In the genomic region with DNA sequence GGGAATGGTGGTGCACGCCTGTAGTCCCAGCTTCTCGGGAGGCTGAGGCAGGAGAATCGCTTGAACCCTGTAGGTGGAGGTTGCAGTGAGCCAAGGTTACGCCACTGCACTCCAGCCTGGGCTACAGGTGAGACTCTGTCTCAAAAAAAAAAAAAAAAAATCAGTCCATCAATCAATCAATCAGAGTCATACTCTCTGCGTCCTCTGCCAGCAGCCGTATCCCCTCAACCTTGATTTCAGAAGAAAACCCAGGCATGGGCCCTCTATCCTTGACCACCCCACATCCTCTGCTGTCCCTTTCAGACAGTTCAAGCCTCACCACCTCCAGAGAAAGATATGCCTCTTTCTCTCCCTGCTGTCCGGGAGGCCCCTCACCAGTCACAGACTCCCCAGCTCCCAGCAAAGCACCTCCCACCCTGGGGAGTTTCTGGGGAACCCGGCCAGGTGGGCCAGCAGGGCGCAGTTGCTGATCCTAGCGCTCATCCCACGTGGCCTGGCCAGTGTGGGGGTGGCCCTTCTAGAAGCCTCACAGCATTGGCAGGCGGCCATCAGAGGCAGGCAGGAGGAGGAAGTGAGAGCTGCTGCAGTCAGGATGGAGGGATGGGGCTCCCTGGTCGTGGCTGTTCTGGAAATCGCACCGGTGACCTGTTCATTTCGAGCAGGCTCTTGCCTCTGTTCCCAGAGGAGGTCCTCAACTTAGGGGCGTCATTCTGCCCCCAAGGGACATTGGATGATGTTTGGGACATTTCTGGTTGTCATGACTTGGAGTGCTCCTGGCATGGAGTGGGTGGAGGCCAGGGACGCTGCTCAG, we compare ENCODE assay signal across 2 cellular contexts.
TF ChIP-seq lines count a peak whose summit lies in the region.

No MANE protein-coding gene starts in this region.

TF ChIP-seq in Ishikawa, 13 proteins besides CTCF, POLR2A, EP300 and RAD21:
- TF ChIP-seq ZBTB7A (IDR thresholded peaks at IDR 0.05; ENCODE audit: low read depth) (no peak), CEBPB (IDR thresholded peaks at IDR 0.05) (no peak), FOXM1 (IDR thresholded peaks at IDR 0.05; ENCODE audit: borderline replicate concordance, low read depth) (no peak), TCF12 (IDR thresholded peaks at IDR 0.05; ENCODE audit: low read depth) (no peak), TEAD4 (IDR thresholded peaks at IDR 0.05) (no peak), TAF1 (IDR thresholded peaks at IDR 0.05; ENCODE audit: low read depth) (no peak), NFIC (IDR thresholded peaks at IDR 0.05) (peak; percentile 57), YY1 (IDR thresholded peaks at IDR 0.05; ENCODE audit: low read depth) (no peak), EGR1 (IDR thresholded peaks at IDR 0.05) (no peak)
- TF ChIP-seq, protein P1, sequence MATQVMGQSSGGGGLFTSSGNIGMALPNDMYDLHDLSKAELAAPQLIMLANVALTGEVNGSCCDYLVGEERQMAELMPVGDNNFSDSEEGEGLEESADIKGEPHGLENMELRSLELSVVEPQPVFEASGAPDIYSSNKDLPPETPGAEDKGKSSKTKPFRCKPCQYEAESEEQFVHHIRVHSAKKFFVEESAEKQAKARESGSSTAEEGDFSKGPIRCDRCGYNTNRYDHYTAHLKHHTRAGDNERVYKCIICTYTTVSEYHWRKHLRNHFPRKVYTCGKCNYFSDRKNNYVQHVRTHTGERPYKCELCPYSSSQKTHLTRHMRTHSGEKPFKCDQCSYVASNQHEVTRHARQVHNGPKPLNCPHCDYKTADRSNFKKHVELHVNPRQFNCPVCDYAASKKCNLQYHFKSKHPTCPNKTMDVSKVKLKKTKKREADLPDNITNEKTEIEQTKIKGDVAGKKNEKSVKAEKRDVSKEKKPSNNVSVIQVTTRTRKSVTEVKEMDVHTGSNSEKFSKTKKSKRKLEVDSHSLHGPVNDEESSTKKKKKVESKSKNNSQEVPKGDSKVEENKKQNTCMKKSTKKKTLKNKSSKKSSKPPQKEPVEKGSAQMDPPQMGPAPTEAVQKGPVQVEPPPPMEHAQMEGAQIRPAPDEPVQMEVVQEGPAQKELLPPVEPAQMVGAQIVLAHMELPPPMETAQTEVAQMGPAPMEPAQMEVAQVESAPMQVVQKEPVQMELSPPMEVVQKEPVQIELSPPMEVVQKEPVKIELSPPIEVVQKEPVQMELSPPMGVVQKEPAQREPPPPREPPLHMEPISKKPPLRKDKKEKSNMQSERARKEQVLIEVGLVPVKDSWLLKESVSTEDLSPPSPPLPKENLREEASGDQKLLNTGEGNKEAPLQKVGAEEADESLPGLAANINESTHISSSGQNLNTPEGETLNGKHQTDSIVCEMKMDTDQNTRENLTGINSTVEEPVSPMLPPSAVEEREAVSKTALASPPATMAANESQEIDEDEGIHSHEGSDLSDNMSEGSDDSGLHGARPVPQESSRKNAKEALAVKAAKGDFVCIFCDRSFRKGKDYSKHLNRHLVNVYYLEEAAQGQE (IDR thresholded peaks at IDR 0.05; ENCODE audit: low read depth) = no peak
- TF ChIP-seq, protein P2, sequence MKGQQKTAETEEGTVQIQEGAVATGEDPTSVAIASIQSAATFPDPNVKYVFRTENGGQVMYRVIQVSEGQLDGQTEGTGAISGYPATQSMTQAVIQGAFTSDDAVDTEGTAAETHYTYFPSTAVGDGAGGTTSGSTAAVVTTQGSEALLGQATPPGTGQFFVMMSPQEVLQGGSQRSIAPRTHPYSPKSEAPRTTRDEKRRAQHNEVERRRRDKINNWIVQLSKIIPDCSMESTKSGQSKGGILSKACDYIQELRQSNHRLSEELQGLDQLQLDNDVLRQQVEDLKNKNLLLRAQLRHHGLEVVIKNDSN (IDR thresholded peaks at IDR 0.05) = peak; percentile 75
- TF ChIP-seq, protein P3, sequence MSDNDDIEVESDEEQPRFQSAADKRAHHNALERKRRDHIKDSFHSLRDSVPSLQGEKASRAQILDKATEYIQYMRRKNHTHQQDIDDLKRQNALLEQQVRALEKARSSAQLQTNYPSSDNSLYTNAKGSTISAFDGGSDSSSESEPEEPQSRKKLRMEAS (IDR thresholded peaks at IDR 0.05) = peak; percentile 75

TF ChIP-seq in K562, 482 proteins besides CTCF, POLR2A, EP300 and RAD21 (continues in another document):
- peak; percentile 43; the same call in 1 of the 2 replicates for TF ChIP-seq ZFX (CRISPR knock-in tag; IDR thresholded peaks at IDR 0.05)
- no peak for TF ChIP-seq TAF1 (IDR thresholded peaks at IDR 0.05; ENCODE audit: control insufficient read depth, extremely low read depth, insufficient read depth, low read length, severe bottlenecking)
- 0 out of 2 replicates have a peak, but pooled peaks have one; percentile 42 for TF ChIP-seq NFRKB (IDR thresholded peaks at IDR 0.05; ENCODE audit: low read depth)
- no peak for TF ChIP-seq FOXJ2 (tag; IDR thresholded peaks at IDR 0.05)
- no peak for TF ChIP-seq GABPA (tag; conservative IDR thresholded peaks at IDR 0.05; ENCODE audit: low read depth)
- peak; percentile 96 for TF ChIP-seq NFIC (IDR thresholded peaks at IDR 0.05)
- no peak for TF ChIP-seq NCOA1 (IDR thresholded peaks at IDR 0.05; ENCODE audit: low read depth)
- TF ChIP-seq, protein P4, sequence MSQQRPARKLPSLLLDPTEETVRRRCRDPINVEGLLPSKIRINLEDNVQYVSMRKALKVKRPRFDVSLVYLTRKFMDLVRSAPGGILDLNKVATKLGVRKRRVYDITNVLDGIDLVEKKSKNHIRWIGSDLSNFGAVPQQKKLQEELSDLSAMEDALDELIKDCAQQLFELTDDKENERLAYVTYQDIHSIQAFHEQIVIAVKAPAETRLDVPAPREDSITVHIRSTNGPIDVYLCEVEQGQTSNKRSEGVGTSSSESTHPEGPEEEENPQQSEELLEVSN (IDR thresholded peaks at IDR 0.05; ENCODE audit: borderline replicate concordance in 1 of 2, extremely low read depth in 1 of 2, insufficient read depth in 1 of 2, insufficient read length in 1 of 2, low read depth in 1 of 2, low read length in 1 of 2, poor library complexity in 1 of 2, severe bottlenecking in 1 of 2) = peak; percentile 57 to 65
- TF ChIP-seq ZNF12 (CRISPR knock-in tag; IDR thresholded peaks at IDR 0.05) = no peak
- no peak for TF ChIP-seq RBM17 (IDR thresholded peaks at IDR 0.05; ENCODE audit: borderline replicate concordance, low read depth, low read length)
- TF ChIP-seq, protein P5, sequence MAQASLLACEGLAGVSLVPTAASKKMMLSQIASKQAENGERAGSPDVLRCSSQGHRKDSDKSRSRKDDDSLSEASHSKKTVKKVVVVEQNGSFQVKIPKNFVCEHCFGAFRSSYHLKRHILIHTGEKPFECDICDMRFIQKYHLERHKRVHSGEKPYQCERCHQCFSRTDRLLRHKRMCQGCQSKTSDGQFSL (CRISPR knock-in tag; IDR thresholded peaks at IDR 0.05) = peak; percentile 80
- TF ChIP-seq, protein P5 (tag; IDR thresholded peaks at IDR 0.05) = no peak
- peak; percentile 43; the same call in 1 of the 2 replicates for TF ChIP-seq CXXC5 (CRISPR knock-in tag; IDR thresholded peaks at IDR 0.05)
- TF ChIP-seq MEIS2 (IDR thresholded peaks at IDR 0.05; ENCODE audit: partially characterized antibody) = peak; percentile 77
- TF ChIP-seq ZNF707 (CRISPR knock-in tag; conservative IDR thresholded peaks at IDR 0.05) = no peak
- TF ChIP-seq, protein P6, sequence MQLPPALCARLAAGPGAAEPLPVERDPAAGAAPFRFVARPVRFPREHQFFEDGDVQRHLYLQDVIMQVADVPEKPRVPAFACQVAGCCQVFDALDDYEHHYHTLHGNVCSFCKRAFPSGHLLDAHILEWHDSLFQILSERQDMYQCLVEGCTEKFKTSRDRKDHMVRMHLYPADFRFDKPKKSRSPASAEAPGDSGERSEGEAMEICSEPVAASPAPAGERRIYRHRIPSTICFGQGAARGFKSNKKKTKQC (CRISPR knock-in tag; IDR thresholded peaks at IDR 0.05) = peak; percentile 45; the same call in 1 of the 2 replicates
- TF ChIP-seq, protein P7, sequence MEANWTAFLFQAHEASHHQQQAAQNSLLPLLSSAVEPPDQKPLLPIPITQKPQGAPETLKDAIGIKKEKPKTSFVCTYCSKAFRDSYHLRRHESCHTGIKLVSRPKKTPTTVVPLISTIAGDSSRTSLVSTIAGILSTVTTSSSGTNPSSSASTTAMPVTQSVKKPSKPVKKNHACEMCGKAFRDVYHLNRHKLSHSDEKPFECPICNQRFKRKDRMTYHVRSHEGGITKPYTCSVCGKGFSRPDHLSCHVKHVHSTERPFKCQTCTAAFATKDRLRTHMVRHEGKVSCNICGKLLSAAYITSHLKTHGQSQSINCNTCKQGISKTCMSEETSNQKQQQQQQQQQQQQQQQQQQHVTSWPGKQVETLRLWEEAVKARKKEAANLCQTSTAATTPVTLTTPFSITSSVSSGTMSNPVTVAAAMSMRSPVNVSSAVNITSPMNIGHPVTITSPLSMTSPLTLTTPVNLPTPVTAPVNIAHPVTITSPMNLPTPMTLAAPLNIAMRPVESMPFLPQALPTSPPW (CRISPR knock-in tag; IDR thresholded peaks at IDR 0.05) = peak; percentile 58
- peak; percentile 89 for TF ChIP-seq SPI1 (IDR thresholded peaks at IDR 0.05; ENCODE audit: borderline replicate concordance, low read depth, low read length)
- TF ChIP-seq, protein P8, sequence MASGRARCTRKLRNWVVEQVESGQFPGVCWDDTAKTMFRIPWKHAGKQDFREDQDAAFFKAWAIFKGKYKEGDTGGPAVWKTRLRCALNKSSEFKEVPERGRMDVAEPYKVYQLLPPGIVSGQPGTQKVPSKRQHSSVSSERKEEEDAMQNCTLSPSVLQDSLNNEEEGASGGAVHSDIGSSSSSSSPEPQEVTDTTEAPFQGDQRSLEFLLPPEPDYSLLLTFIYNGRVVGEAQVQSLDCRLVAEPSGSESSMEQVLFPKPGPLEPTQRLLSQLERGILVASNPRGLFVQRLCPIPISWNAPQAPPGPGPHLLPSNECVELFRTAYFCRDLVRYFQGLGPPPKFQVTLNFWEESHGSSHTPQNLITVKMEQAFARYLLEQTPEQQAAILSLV (tag; IDR thresholded peaks at IDR 0.05) = no peak
- TF ChIP-seq RHOXF2B (CRISPR knock-in tag; conservative IDR thresholded peaks at IDR 0.05) = no peak
- no peak for TF ChIP-seq PHTF2 (CRISPR knock-in tag; IDR thresholded peaks at IDR 0.05)
- TF ChIP-seq ZNF217 (CRISPR knock-in tag; IDR thresholded peaks at IDR 0.05) = no peak
- TF ChIP-seq, protein P9, sequence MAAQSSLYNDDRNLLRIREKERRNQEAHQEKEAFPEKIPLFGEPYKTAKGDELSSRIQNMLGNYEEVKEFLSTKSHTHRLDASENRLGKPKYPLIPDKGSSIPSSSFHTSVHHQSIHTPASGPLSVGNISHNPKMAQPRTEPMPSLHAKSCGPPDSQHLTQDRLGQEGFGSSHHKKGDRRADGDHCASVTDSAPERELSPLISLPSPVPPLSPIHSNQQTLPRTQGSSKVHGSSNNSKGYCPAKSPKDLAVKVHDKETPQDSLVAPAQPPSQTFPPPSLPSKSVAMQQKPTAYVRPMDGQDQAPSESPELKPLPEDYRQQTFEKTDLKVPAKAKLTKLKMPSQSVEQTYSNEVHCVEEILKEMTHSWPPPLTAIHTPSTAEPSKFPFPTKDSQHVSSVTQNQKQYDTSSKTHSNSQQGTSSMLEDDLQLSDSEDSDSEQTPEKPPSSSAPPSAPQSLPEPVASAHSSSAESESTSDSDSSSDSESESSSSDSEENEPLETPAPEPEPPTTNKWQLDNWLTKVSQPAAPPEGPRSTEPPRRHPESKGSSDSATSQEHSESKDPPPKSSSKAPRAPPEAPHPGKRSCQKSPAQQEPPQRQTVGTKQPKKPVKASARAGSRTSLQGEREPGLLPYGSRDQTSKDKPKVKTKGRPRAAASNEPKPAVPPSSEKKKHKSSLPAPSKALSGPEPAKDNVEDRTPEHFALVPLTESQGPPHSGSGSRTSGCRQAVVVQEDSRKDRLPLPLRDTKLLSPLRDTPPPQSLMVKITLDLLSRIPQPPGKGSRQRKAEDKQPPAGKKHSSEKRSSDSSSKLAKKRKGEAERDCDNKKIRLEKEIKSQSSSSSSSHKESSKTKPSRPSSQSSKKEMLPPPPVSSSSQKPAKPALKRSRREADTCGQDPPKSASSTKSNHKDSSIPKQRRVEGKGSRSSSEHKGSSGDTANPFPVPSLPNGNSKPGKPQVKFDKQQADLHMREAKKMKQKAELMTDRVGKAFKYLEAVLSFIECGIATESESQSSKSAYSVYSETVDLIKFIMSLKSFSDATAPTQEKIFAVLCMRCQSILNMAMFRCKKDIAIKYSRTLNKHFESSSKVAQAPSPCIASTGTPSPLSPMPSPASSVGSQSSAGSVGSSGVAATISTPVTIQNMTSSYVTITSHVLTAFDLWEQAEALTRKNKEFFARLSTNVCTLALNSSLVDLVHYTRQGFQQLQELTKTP (IDR thresholded peaks at IDR 0.05; ENCODE audit: low read depth in 1 of 2, partially characterized antibody in 2 of 2) = no peak
- TF ChIP-seq NR4A1 (CRISPR knock-in tag; IDR thresholded peaks at IDR 0.05) = no peak
- peak; percentile 50; the same call in 1 of the 2 replicates for TF ChIP-seq NR4A1 (tag; IDR thresholded peaks at IDR 0.05)
- TF ChIP-seq KAT7 (CRISPR knock-in tag; IDR thresholded peaks at IDR 0.05; ENCODE audit: borderline replicate concordance) = no peak
